Comparison of ENCODE assay signal across 30 cellular contexts in the genomic region with DNA sequence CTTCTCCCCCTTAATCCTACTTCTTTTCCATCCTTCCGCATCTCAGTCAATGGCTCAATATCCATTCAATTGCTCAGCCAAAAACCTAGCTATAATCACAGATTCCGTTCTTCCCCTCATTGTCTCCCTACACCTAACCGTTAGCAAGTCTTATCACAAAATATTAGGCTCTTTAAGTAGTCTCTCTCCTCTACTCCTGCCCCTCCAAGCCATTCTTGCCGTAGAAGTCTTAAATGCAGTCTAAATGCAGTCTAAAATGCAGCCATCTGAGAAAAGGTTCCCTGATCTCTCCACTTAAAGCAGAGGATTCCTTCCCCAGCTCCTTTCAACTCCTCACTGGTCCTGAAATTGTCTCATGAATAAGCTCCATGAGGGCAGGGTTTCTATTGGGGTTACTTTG.
"Had no signal": no experiment of that assay in that cellular context is flagged by ENCODE, and none has a peak within 500 bp of the region (broad histone marks: within the 10 kb centered on the region; RNA-seq: fewer than 3 reads in every experiment).

No MANE protein-coding gene starts in this region.

- H3K9me3 ChIP-seq: ascending aorta, body of pancreas, Peyer's patch had no signal

- H3K27ac ChIP-seq: ascending aorta, body of pancreas, Peyer's patch had no signal

- H3K27me3 ChIP-seq: ascending aorta, body of pancreas, Peyer's patch had no signal

- H3K4me1 ChIP-seq: Peyer's patch had no signal

- H3K27me3 Mint-ChIP-seq: activated B cell treated with CpG ODN at 0.5 μM for 24 hours; activated CD4-positive, alpha-beta memory T cell treated with anti-CD3 and anti-CD28 coated beads, Interleukin-2, amount 10 ng/mL, durations not matched to agents 7 days and 5 days; activated naive CD8-positive, alpha-beta T cell treated with anti-CD3 and anti-CD28 coated beads, Interleukin-2, amount 50 U/mL, for 24 hours had no signal

- H3K4me1 Mint-ChIP-seq: activated B cell treated with CpG ODN at 0.5 μM for 24 hours had no signal

- H3K9me3 Mint-ChIP-seq: activated B cell treated with CpG ODN at 0.5 μM for 24 hours; activated naive CD4-positive, alpha-beta T cell treated with anti-CD3 and anti-CD28 coated beads, Interleukin-2, amount 50 U/mL, for 72 hours; activated naive CD8-positive, alpha-beta T cell treated with anti-CD3 and anti-CD28 coated beads, Interleukin-2, amount 50 U/mL, for 24 hours; activated T-helper 1 cell treated with anti-CD3 and anti-CD28 coated beads, Interleukin-12 subunit alpha, Interleukin-12 subunit beta, Interleukin-2, Interleukin-4 antibody, amounts not matched to agents 30 ng/mL and 10 ng/mL and 1 ng/mL, durations not matched to agents 14 hours and 24 hours and 36 hours; T-helper 1 cell treated with Interleukin-12 subunit alpha and Interleukin-12 subunit beta and Interleukin-4 antibody, amounts not matched to agents 30 μg/mL and 1 μg/mL, for 36 hours had no signal

- H3K4me3 ChIP-seq: ascending aorta, body of pancreas, Peyer's patch had no signal

- H3K4me3 Mint-ChIP-seq: activated B cell treated with CpG ODN at 0.5 μM for 24 hours; activated CD4-positive, alpha-beta memory T cell treated with anti-CD3 and anti-CD28 coated beads, Interleukin-2, amount 10 ng/mL, durations not matched to agents 7 days and 5 days; activated naive CD8-positive, alpha-beta T cell treated with anti-CD3 and anti-CD28 coated beads, Interleukin-2, amount 50 U/mL, for 24 hours; activated T-helper 1 cell treated with anti-CD3 and anti-CD28 coated beads, Interleukin-12 subunit alpha, Interleukin-12 subunit beta, Interleukin-2, Interleukin-4 antibody, amounts not matched to agents 30 ng/mL and 10 ng/mL and 1 ng/mL, durations not matched to agents 14 hours and 24 hours and 36 hours; T-helper 1 cell treated with Interleukin-12 subunit alpha and Interleukin-12 subunit beta and Interleukin-4 antibody, amounts not matched to agents 30 μg/mL and 1 μg/mL, for 36 hours had no signal

- H3K27ac Mint-ChIP-seq: activated B cell treated with CpG ODN at 0.5 μM for 24 hours; activated CD4-positive, alpha-beta memory T cell treated with anti-CD3 and anti-CD28 coated beads, Interleukin-2, amount 10 ng/mL, durations not matched to agents 7 days and 5 days; activated naive CD4-positive, alpha-beta T cell treated with anti-CD3 and anti-CD28 coated beads, Interleukin-2, amount 50 U/mL, for 72 hours; activated naive CD8-positive, alpha-beta T cell treated with anti-CD3 and anti-CD28 coated beads, Interleukin-2, amount 50 U/mL, for 24 hours; activated T-helper 1 cell treated with anti-CD3 and anti-CD28 coated beads, Interleukin-12 subunit alpha, Interleukin-12 subunit beta, Interleukin-2, Interleukin-4 antibody, amounts not matched to agents 30 ng/mL and 10 ng/mL and 1 ng/mL, durations not matched to agents 14 hours and 24 hours and 36 hours; T-helper 1 cell treated with Interleukin-12 subunit alpha and Interleukin-12 subunit beta and Interleukin-4 antibody, amounts not matched to agents 30 μg/mL and 1 μg/mL, for 36 hours had no signal

- ATAC-seq: activated naive CD4-positive, alpha-beta T cell treated with anti-CD3 and anti-CD28 coated beads, Interleukin-2, amount 50 U/mL, for 72 hours; activated naive CD8-positive, alpha-beta T cell treated with anti-CD3 and anti-CD28 coated beads, Interleukin-2, amount 50 U/mL, for 24 hours; body of pancreas had no signal

- DNase-seq: activated B cell treated with CpG ODN at 0.5 μM for 24 hours; activated CD4-positive, alpha-beta memory T cell treated with anti-CD3 and anti-CD28 coated beads, Interleukin-2, amount 10 ng/mL, durations not matched to agents 7 days and 5 days; activated CD4-positive, alpha-beta T cell treated with anti-CD3 and anti-CD28 coated beads for 1 hour; activated CD4-positive, alpha-beta T cell treated with anti-CD3 and anti-CD28 coated beads, Interleukin-2, amount 50 U/mL, for 1 hour; activated CD8-positive, alpha-beta memory T cell treated with anti-CD3 and anti-CD28 coated beads, Interleukin-2, amount 50 U/mL, for 48 hours; activated effector memory CD4-positive, alpha-beta T cell treated with anti-CD3 and anti-CD28 coated beads, Interleukin-2, amount 50 U/mL, for 16 hours; activated naive CD4-positive, alpha-beta T cell treated with Interleukin-2 at 50 U/mL for 16 hours; activated naive CD8-positive, alpha-beta T cell treated with anti-CD3 and anti-CD28 coated beads, Interleukin-2, amount 50 U/mL, for 24 hours; activated T-cell treated with anti-CD3 and anti-CD28 coated beads, Interleukin-2, amount 50 U/mL, for 1 hour; amniotic stem cell; body of pancreas; central memory CD4-positive, alpha-beta T cell; KG1; NCI-H1048; NCI-H146; NCI-H187 treated with DMSO at 0.1 percent for 48 hours; NCI-H2081 treated with DMSO at 0.1 percent for 48 hours; NCI-H2171; NCI-H345; NCI-H510A; NCI-H526 treated with DMSO at 0.1 percent for 48 hours; NCI-H82; NK-92 treated with Interleukin-12 subunit alpha and Interleukin-12 subunit beta, amount 100 ng/mL, for 24 hours; Peyer's patch; SHP77; T-helper 9 cell had no signal
